ENCODE assay signal across 9 cellular contexts in genomic region chr2:109218087-109218791, GRCh38.
DNase-seq lines count a peak whose midpoint lies in the region; ATAC-seq and TF ChIP-seq lines count a peak whose summit lies in the region.
"Had no signal": no experiment of that assay in that cellular context is flagged by ENCODE, and none has a peak within 500 bp of the region (broad histone marks: within the 10 kb centered on the region; RNA-seq: fewer than 3 reads in every experiment).

No MANE protein-coding gene starts in this region.

- H3K27ac Mint-ChIP-seq in CD8-positive, alpha-beta memory T cell: peak overlapping the region in 2 of 8 donors; percentile 13 to 35

- ATAC-seq in GM19397 (IDR thresholded peaks at IDR 0.05; ENCODE audit: unreplicated experiment) (peak; percentile 40), GM18868 (IDR thresholded peaks at IDR 0.05; ENCODE audit: unreplicated experiment) (no peak)
- ATAC-seq: Panc1 had no signal

- TF ChIP-seq CTCF in GM20000 (IDR thresholded peaks at IDR 0.05; ENCODE audit: extremely low read depth, missing control alignments): no peak

- POLR2A ChIA-PET in CD8-positive, alpha-beta memory T cell (lab: Charles Lee): no interaction called here

- peaks cover 50 to 57% (median 54%) of the 10 kb centered on the region in 3 donors for H3K4me1 Mint-ChIP-seq in CD8-positive, alpha-beta memory T cell

- H3K4me3 ChIP-seq in CD8-positive, alpha-beta memory T cell (ENCODE audit: low read length): peak overlapping the region; percentile 6

- H3K4me3 Mint-ChIP-seq in CD8-positive, alpha-beta memory T cell: peak overlapping the region in 4 of 7 donors; percentile 33 to 60 (median 46)

- H3K4me1 ChIP-seq in CD8-positive, alpha-beta memory T cell (ENCODE audit: insufficient read depth, low read length): peaks cover 55% of the 10 kb centered on the region

- no peaks in the 10 kb centered on the region for H3K9me3 Mint-ChIP-seq in CD8-positive, alpha-beta memory T cell

- no peak for DNase-seq in CD8-positive, alpha-beta memory T cell
- peak; percentile 84 for DNase-seq in NCI-H2196 treated with DMSO at 0.1 percent for 48 hours (lab: John Stamatoyannopoulos, UW; ENCODE audit: unreplicated experiment)
- DNase-seq in kidney tubule cell (ENCODE audit: low spot score): peak; percentile 21
- DNase-seq in GM20000 (ENCODE audit: low spot score): no peak
- DNase-seq in EL: no peak
- no peak for DNase-seq in superior temporal gyrus (ENCODE audit: extremely low spot score)

- CTCF ChIA-PET in CD8-positive, alpha-beta memory T cell (lab: Charles Lee): no interaction called here

- H3K36me3 ChIP-seq in CD8-positive, alpha-beta memory T cell (ENCODE audit: insufficient read depth, low read length): no peaks in the 10 kb centered on the region

- H3K27ac ChIP-seq in CD8-positive, alpha-beta memory T cell (ENCODE audit: low read depth, low read length): no peak overlapping the region

- no peaks in the 10 kb centered on the region for H3K9me3 ChIP-seq in CD8-positive, alpha-beta memory T cell (ENCODE audit: low read length)

- peaks cover 48% of the 10 kb centered on the region for H3K27me3 ChIP-seq in CD8-positive, alpha-beta memory T cell (ENCODE audit: insufficient read depth, low read length, poor library complexity, severe bottlenecking)

- no peaks in the 10 kb centered on the region for H3K36me3 Mint-ChIP-seq in CD8-positive, alpha-beta memory T cell

- peaks cover 47 to 80% of the 10 kb centered on the region in 2 donors for H3K27me3 Mint-ChIP-seq in CD8-positive, alpha-beta memory T cell

Comparison
In these comparisons a context has a peak if more than half of its experiments do, and no peak if none do; other contexts are left out.
1. DNase-seq: peak in NCI-H2196 treated with DMSO at 0.1 percent for 48 hours (single experiment) and kidney tubule cell (single experiment); none in CD8-positive, alpha-beta memory T cell (0 of 5), GM20000 (single experiment), EL (single experiment) and superior temporal gyrus (single experiment).